Comparison of ENCODE assay signal across 9 cellular contexts in the genomic region with DNA sequence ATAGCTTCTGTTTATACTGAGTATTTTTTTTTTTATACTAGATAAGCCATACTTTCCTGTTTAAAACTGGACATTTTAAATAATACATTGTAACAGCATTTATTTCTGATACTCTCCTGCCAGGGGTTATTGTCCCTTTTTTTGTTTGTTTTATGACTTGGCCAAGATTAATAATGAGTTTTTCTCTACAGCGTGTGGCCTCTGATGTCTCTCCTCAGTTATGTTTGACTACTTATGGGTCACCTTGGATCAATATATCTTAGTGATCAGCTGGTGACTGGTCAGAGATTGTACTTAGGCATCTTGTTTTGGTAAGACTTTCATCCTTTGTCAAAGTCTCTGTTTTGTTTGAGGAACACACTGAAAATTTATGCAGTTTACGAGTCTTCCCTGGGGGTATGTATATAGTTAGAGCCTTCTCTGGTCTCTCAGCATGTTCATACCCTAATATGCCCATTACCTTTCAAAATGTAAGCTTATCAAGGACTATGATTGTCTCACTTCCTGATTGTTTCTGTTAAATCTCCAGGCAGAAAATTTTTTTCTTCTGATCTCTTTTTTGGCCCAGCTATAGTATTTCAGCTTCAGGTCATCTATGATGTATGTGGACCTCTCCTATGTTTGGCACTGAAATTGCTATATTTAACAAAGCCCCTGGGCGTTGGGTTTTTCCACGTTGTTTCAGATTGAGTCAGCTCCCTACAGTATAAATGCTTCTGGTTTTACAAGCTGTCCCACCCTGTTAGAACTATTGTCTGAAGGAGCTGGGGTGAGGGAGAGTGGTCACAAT.
DNase-seq lines count a peak whose midpoint lies in the region; ATAC-seq and TF ChIP-seq lines count a peak whose summit lies in the region.
"Had no signal": no experiment of that assay in that cellular context is flagged by ENCODE, and none has a peak within 500 bp of the region (broad histone marks: within the 10 kb centered on the region; RNA-seq: fewer than 3 reads in every experiment).

No MANE protein-coding gene starts in this region.

- H3K4me1 ChIP-seq in HAP-1, result peaks cover 36% of the 10 kb centered on the region
- H3K4me1 ChIP-seq in KMS-11 (ENCODE audit: low read depth, poor library complexity, severe bottlenecking), result peaks cover 48% of the 10 kb centered on the region

- no peaks in the 10 kb centered on the region for H3K36me3 ChIP-seq in HAP-1 (replicated peaks)
- peaks cover 3% of the 10 kb centered on the region; the same call in 1 of the 2 replicates for H3K36me3 ChIP-seq in KMS-11 (ENCODE audit: insufficient read depth)

- TF ChIP-seq CTCF in KMS-11 (conservative IDR thresholded peaks at IDR 0.05; ENCODE audit: low read depth, low read length), result no peak

- ATAC-seq in GM18505 (IDR thresholded peaks at IDR 0.05; ENCODE audit: unreplicated experiment), result peak; percentile 78

- H3K27me3 ChIP-seq in HAP-1 (ENCODE audit: low read depth) (no peaks in the 10 kb centered on the region), KMS-11 (ENCODE audit: insufficient read depth, low read depth) (no peaks in the 10 kb centered on the region)

- in situ Hi-C loops in HAP-1 (cut with MboI; ENCODE audit: low sequenced_read_pairs), result no loop called here

- DNase-seq in HAP-1 (ENCODE audit: low spot score in 2 of 2), result peak; percentile 56 to 80
- peak; percentile 8 for DNase-seq in fibroblast of the conjunctiva (ENCODE audit: low read depth)
- no peak for DNase-seq in occipital lobe (lab: John Stamatoyannopoulos, UW)
- DNase-seq in COLO668 (lab: John Stamatoyannopoulos, UW; ENCODE audit: unreplicated experiment), result no peak
- DNase-seq in NCI-H2081 treated with DMSO at 0.1 percent for 48 hours (lab: John Stamatoyannopoulos, UW), result no peak
- DNase-seq in iPS-NIHi7 (ENCODE audit: extremely low spot score), result no peak
- DNase-seq: activated naive CD8-positive, alpha-beta T cell treated with anti-CD3 and anti-CD28 coated beads, Interleukin-2, amount 10 ng/mL, durations not matched to agents 7 days and 5 days had no signal

- no peaks in the 10 kb centered on the region for H3K9me3 ChIP-seq in HAP-1

- H3K27ac ChIP-seq in KMS-11, result peak overlapping the region; percentile 74

- no peak for TF ChIP-seq POLR2A in GM18505 (IDR thresholded peaks at IDR 0.05; ENCODE audit: borderline replicate concordance, extremely low read depth, insufficient read depth, insufficient read length)

- 0 out of 2 replicates have a peak, but pooled peaks cover 2% of the 10 kb centered on the region for H4K20me1 ChIP-seq in KMS-11 (ENCODE audit: insufficient read depth)

- no peaks in the 10 kb centered on the region for H3K79me2 ChIP-seq in KMS-11 (ENCODE audit: insufficient read depth, low read depth)

- no peak overlapping the region; the same call in 1 of the 2 replicates for H3K9ac ChIP-seq in KMS-11

- no peak overlapping the region for H2AFZ ChIP-seq in KMS-11 (ENCODE audit: low read depth)

- peak overlapping the region; percentile 56 for H3K4me2 ChIP-seq in KMS-11

- H3K4me3 ChIP-seq in HAP-1 (no peak overlapping the region), KMS-11 (IDR thresholded peaks at IDR 0.05; ENCODE audit: insufficient read depth, low read depth, low read length) (no peak overlapping the region)

Comparison
In these comparisons a context has a peak if more than half of its experiments do, and no peak if none do; other contexts are left out.
1. DNase-seq: peak in HAP-1 (2 of 2) and fibroblast of the conjunctiva (single experiment); none in occipital lobe (single experiment), COLO668 (single experiment), NCI-H2081 treated with DMSO at 0.1 percent for 48 hours (single experiment) and iPS-NIHi7 (single experiment).